In the genomic region with DNA sequence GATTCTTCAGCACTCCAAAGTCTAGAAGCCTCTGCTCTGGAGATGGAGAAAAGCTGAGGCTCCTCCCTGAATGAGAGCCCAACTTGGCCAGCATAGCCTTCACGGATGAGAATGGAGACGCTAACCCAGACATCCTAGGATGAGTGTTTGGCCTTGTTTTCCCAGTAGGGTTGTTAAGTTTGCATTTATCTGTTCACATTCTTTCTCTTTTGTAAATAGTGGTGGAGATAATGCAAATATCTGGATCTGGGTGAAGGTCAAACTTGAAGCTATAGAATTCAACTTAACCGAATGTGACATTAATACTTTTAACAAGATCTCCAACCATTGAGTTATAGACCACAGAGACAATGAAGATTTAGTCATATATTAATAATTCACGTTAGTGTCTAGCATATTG, we compare ENCODE assay signal across 1 cellular context.
TF ChIP-seq lines count a peak whose summit lies in the region.

No MANE protein-coding gene starts in this region.

TF ChIP-seq in HepG2, 621 proteins besides CTCF, POLR2A, EP300 and RAD21 (continued from another document):
- no peak for TF ChIP-seq ZBTB2 (CRISPR knock-in tag; IDR thresholded peaks at IDR 0.05; ENCODE audit: low read depth)
- TF ChIP-seq NAIF1 (CRISPR knock-in tag; IDR thresholded peaks at IDR 0.05; ENCODE audit: borderline replicate concordance), result no peak
- TF ChIP-seq, protein P1, sequence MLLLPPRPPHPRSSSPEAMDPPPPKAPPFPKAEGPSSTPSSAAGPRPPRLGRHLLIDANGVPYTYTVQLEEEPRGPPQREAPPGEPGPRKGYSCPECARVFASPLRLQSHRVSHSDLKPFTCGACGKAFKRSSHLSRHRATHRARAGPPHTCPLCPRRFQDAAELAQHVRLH (CRISPR knock-in tag; IDR thresholded peaks at IDR 0.05; ENCODE audit: borderline replicate concordance, low read depth), result no peak
- TF ChIP-seq, protein P2, sequence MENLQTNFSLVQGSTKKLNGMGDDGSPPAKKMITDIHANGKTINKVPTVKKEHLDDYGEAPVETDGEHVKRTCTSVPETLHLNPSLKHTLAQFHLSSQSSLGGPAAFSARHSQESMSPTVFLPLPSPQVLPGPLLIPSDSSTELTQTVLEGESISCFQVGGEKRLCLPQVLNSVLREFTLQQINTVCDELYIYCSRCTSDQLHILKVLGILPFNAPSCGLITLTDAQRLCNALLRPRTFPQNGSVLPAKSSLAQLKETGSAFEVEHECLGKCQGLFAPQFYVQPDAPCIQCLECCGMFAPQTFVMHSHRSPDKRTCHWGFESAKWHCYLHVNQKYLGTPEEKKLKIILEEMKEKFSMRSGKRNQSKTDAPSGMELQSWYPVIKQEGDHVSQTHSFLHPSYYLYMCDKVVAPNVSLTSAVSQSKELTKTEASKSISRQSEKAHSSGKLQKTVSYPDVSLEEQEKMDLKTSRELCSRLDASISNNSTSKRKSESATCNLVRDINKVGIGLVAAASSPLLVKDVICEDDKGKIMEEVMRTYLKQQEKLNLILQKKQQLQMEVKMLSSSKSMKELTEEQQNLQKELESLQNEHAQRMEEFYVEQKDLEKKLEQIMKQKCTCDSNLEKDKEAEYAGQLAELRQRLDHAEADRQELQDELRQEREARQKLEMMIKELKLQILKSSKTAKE (CRISPR knock-in tag; IDR thresholded peaks at IDR 0.05; ENCODE audit: borderline replicate concordance), result peak; percentile 66; the same call in 1 of the 2 replicates
- TF ChIP-seq SIX1 (CRISPR knock-in tag; IDR thresholded peaks at IDR 0.05; ENCODE audit: borderline replicate concordance), result peak; percentile 28; the same call in 1 of the 2 replicates
